In the genomic region with DNA sequence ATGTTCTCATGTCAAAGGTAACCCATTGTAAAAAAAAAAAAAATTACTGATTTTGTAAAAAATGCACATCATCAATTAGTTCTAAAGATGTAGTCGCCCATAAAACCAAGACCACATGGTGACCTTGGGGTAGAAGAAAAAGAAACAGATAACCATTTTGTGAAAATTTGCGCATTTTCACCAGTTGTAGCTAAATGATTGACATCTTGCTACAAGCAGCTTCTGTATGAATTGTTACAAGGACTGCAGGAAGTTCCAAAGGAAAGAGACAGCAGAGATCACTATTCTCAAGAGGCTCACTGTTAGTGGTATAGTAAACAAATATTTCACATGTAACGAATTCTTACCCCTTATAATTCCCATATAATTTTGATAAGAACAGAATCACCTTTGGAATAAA, we compare ENCODE assay signal across 15 cellular contexts. TPM values are rescaled to one million over a fixed set of nuclear protein-coding genes. Genes with fewer than 3 reads are reported as not detected.
A peak's percentile ranks its signal among the peaks of the same experiment; 100 is the strongest.
DNase-seq lines count a peak whose midpoint lies in the region; ATAC-seq, FAIRE-seq and TF ChIP-seq lines count a peak whose summit lies in the region.
"Had no signal": no experiment of that assay in that cellular context is flagged by ENCODE, and none has a peak within 500 bp of the region (broad histone marks: within the 10 kb centered on the region; RNA-seq: fewer than 3 reads in every experiment).

No MANE protein-coding gene starts in this region.

- no peaks in the 10 kb centered on the region for H3K27me3 Mint-ChIP-seq in naive thymus-derived CD4-positive, alpha-beta T cell

- H3K36me3 ChIP-seq in ACC112 (ENCODE audit: insufficient read depth, low read length) = peaks cover 11% of the 10 kb centered on the region
- H3K36me3 ChIP-seq in adipocyte (ENCODE audit: control insufficient read depth, insufficient read depth, low read length, severe bottlenecking) = no peaks in the 10 kb centered on the region
- H3K36me3 ChIP-seq in naive thymus-derived CD4-positive, alpha-beta T cell (ENCODE audit: control insufficient read depth in 2 of 3, insufficient read depth in 3 of 3, low read length in 3 of 3) = peaks cover 0 to 6% (median 0%) of the 10 kb centered on the region in 3 experiments
- H3K36me3 ChIP-seq: BE2C, ovary had no signal

- no peak for DNase-seq in GM12891 (ENCODE audit: insufficient read length, low spot score)
- no peak for DNase-seq in adipocyte (ENCODE audit: low read depth)
- DNase-seq in naive thymus-derived CD4-positive, alpha-beta T cell = no peak
- DNase-seq in NCI-H446 (lab: John Stamatoyannopoulos, UW) = no peak
- no peak for DNase-seq in SKM-1 (lab: John Stamatoyannopoulos, UW; ENCODE audit: unreplicated experiment)
- DNase-seq in putamen (ENCODE audit: low spot score) = no peak
- DNase-seq: amniotic stem cell, BE2C, cortex of kidney, NCI-H187, NCI-H82, ovary had no signal

- H3K27me3 ChIP-seq in ACC112 (ENCODE audit: insufficient read depth, low read length) (no peaks in the 10 kb centered on the region), adipocyte (replicated peaks; ENCODE audit: control insufficient read depth, insufficient read depth, low read length) (no peaks in the 10 kb centered on the region)
- no peaks in the 10 kb centered on the region for H3K27me3 ChIP-seq in naive thymus-derived CD4-positive, alpha-beta T cell (ENCODE audit: control insufficient read depth in 2 of 2, insufficient read depth in 2 of 2, low read length in 2 of 2)
- H3K27me3 ChIP-seq: BE2C, ovary had no signal

- H3K9me3 ChIP-seq in adipocyte (ENCODE audit: control insufficient read depth, low read length) = no peaks in the 10 kb centered on the region
- H3K9me3 ChIP-seq in naive thymus-derived CD4-positive, alpha-beta T cell (ENCODE audit: control insufficient read depth in 2 of 3, low read length in 3 of 3) = no peaks in the 10 kb centered on the region
- H3K9me3 ChIP-seq: BE2C, ovary had no signal

- peak; percentile 59 for FAIRE-seq in GM12891 (lab: Jason Lieb, UNC)

- peaks cover 73% of the 10 kb centered on the region for H3K79me2 ChIP-seq in ACC112 (ENCODE audit: control insufficient read depth, insufficient read depth, low read length, unreplicated experiment)

- H3K4me3 Mint-ChIP-seq in naive thymus-derived CD4-positive, alpha-beta T cell = peak overlapping the region in 9 of 10 donors; percentile 24 to 87 (median 60)

- no peak overlapping the region for H2AFZ ChIP-seq in ACC112 (ENCODE audit: low read length, unreplicated experiment)

- H3K36me3 Mint-ChIP-seq in naive thymus-derived CD4-positive, alpha-beta T cell = peaks cover 5 to 38% (median 17%) of the 10 kb centered on the region in 5 donors

- peaks cover 53 to 94% (median 87%) of the 10 kb centered on the region in 7 donors for H3K4me1 Mint-ChIP-seq in naive thymus-derived CD4-positive, alpha-beta T cell

- peak overlapping the region; percentile 34 for H3K4me3 ChIP-seq in ACC112 (ENCODE audit: low read depth, low read length)
- H3K4me3 ChIP-seq in adipocyte (ENCODE audit: low read length) = peak overlapping the region; percentile 71
- H3K4me3 ChIP-seq in naive thymus-derived CD4-positive, alpha-beta T cell (ENCODE audit: low read length) = no peak overlapping the region
- H3K4me3 ChIP-seq: lung, ovary had no signal

- intact Hi-C loops in naive thymus-derived CD4-positive, alpha-beta T cell (cut with micrococcal nuclease) = loop anchor here in 1 of 2 donors (1.0 kb wide), 1 partner anchor 10 kb away; no protein-coding TSS in a partner anchor

- H3K27ac Mint-ChIP-seq in naive thymus-derived CD4-positive, alpha-beta T cell = peak overlapping the region in 7 of 9 donors; percentile 26 to 93 (median 67)

- H3K27ac ChIP-seq in ACC112 (ENCODE audit: low read depth, low read length) = peak overlapping the region; percentile 53
- no peak overlapping the region for H3K27ac ChIP-seq in naive thymus-derived CD4-positive, alpha-beta T cell (ENCODE audit: low read depth, low read length)

- peak overlapping the region; percentile 47 for H3K9ac ChIP-seq in adipocyte (ENCODE audit: low read length)

- POLR2A ChIA-PET in naive thymus-derived CD4-positive, alpha-beta T cell (lab: Charles Lee) = interaction anchor here (0.7 to 1.3 kb wide), 6 partner anchors 26 to 106 kb away, joined by 3 to 5 read pairs (median 3); no protein-coding TSS in a partner anchor

- no peak for ATAC-seq in naive thymus-derived CD4-positive, alpha-beta T cell
- no peak for ATAC-seq in HG02870 (IDR thresholded peaks at IDR 0.05; ENCODE audit: unreplicated experiment)

- no peak for TF ChIP-seq POLR2A in GM12891 (IDR thresholded peaks at IDR 0.05; ENCODE audit: low read depth, low read length)

- H3K4me1 ChIP-seq in ACC112 (ENCODE audit: control insufficient read depth, insufficient read depth, low read length, unreplicated experiment) (peaks cover 36% of the 10 kb centered on the region), adipocyte (ENCODE audit: control insufficient read depth, insufficient read depth, low read length) (peaks cover 18% of the 10 kb centered on the region)
- peaks cover 8 to 41% of the 10 kb centered on the region in 2 donors for H3K4me1 ChIP-seq in naive thymus-derived CD4-positive, alpha-beta T cell (ENCODE audit: control insufficient read depth in 2 of 2, insufficient read depth in 2 of 2, low read length in 2 of 2)
- H3K4me1 ChIP-seq: BE2C had no signal

- CTCF ChIA-PET in naive thymus-derived CD4-positive, alpha-beta T cell (lab: Charles Lee) = no interaction called here

- no peaks in the 10 kb centered on the region for H3K9me3 Mint-ChIP-seq in naive thymus-derived CD4-positive, alpha-beta T cell

TF ChIP-seq in GM12891, 5 proteins besides CTCF, POLR2A, EP300 and RAD21:
- TF ChIP-seq POLR2AphosphoS5 (IDR thresholded peaks at IDR 0.05; ENCODE audit: low read depth, low read length) (no peak), SPI1 (IDR thresholded peaks at IDR 0.05; ENCODE audit: low read depth, low read length) (no peak), TAF1 (IDR thresholded peaks at IDR 0.05; ENCODE audit: low read depth, low read length) (no peak), PAX5 (IDR thresholded peaks at IDR 0.05; ENCODE audit: insufficient read depth, low read length, severe bottlenecking) (no peak), POU2F2 (IDR thresholded peaks at IDR 0.05; ENCODE audit: low read depth, low read length) (no peak)

RNA-seq across cellular contexts. Expression of gene MAML2, which starts 48.7 kb away (rescaled TPM):
- 4.5 TPM for polyA plus RNA-seq in GM12891 (2012; ENCODE audit: low read depth, missing spikeins)
- total RNA-seq in naive thymus-derived CD4-positive, alpha-beta T cell = 10 to 100 TPM; 15.6 to 81.3 (median 68.2) TPM
- polyA plus RNA-seq in naive thymus-derived CD4-positive, alpha-beta T cell = 10 to 100 TPM; 12.6 to 38.6 TPM
